In genomic region chr17:49784636-49785035, GRCh38 we compare ENCODE assay signal across 23 cellular contexts.
"Had no signal": no experiment of that assay in that cellular context is flagged by ENCODE, and none has a peak within 500 bp of the region (broad histone marks: within the 10 kb centered on the region; RNA-seq: fewer than 3 reads in every experiment).

No MANE protein-coding gene starts in this region.

- H3K9me3 Mint-ChIP-seq: activated naive CD8-positive, alpha-beta T cell treated with anti-CD3 and anti-CD28 coated beads for 36 hours; activated T-cell treated with anti-CD3 and anti-CD28 coated beads, Interleukin-2, amount 50 U/mL, for 24 hours; activated T-helper 17 cell treated with anti-CD3 and anti-CD28 coated beads, Interleukin-2, amount 50 U/mL, for 72 hours; natural killer cell treated with Interleukin-12 subunit alpha and Interleukin-12 subunit beta and Interleukin-15 and Interleukin-18, amount 100 ng/mL, for 72 hours; stimulated activated naive B cell treated with anti-CD40 and anti-IgM and Interleukin-4, amounts not matched to agents 10 μg/mL and 1 μg/mL and 100 μg/mL, for 72 hours; T-cell had no signal

- H3K36me3 ChIP-seq: thoracic aorta, upper lobe of left lung had no signal

- H3K4me3 Mint-ChIP-seq: activated naive CD8-positive, alpha-beta T cell treated with anti-CD3 and anti-CD28 coated beads for 36 hours; activated T-cell treated with anti-CD3 and anti-CD28 coated beads, Interleukin-2, amount 50 U/mL, for 24 hours; activated T-helper 17 cell treated with anti-CD3 and anti-CD28 coated beads, Interleukin-2, amount 50 U/mL, for 72 hours; memory B cell; natural killer cell treated with Interleukin-12 subunit alpha and Interleukin-12 subunit beta and Interleukin-15 and Interleukin-18, amount 100 ng/mL, for 72 hours; stimulated activated naive B cell treated with anti-CD40 and anti-IgM and Interleukin-4, amounts not matched to agents 10 μg/mL and 1 μg/mL and 100 μg/mL, for 72 hours; T-cell had no signal

- DNase-seq: activated CD4-positive, CD25-positive, alpha-beta regulatory T cell treated with anti-CD3 and anti-CD28 coated beads, Interleukin-2, amount 50 U/mL, for 72 hours; activated CD8-positive, alpha-beta memory T cell treated with anti-CD3 and anti-CD28 coated beads for 24 hours; activated CD8-positive, alpha-beta memory T cell treated with anti-CD3 and anti-CD28 coated beads, Interleukin-2, amount 50 U/mL, for 4 hours; activated naive CD4-positive, alpha-beta T cell; activated naive CD8-positive, alpha-beta T cell treated with anti-CD3 and anti-CD28 coated beads for 36 hours; activated T-cell treated with anti-CD3 and anti-CD28 coated beads, Interleukin-2, amount 50 U/mL, for 24 hours; amniotic stem cell; effector CD4-positive, alpha-beta T cell; foreskin fibroblast; hypothalamus; stimulated activated CD4-positive, alpha-beta T cell treated with anti-CD3 and anti-CD28 coated beads, Interleukin-15, amount 100 ng/mL, for 24 hours; stimulated activated CD4-positive, alpha-beta T cell treated with anti-CD3 and anti-CD28 coated beads, Interleukin-2, amount 100 ng/mL, for 48 hours; stimulated activated CD8-positive, alpha-beta memory T cell treated with anti-CD3 and anti-CD28 coated beads, Interleukin-4, amount 100 ng/mL, for 48 hours; stimulated activated naive B cell treated with anti-CD40 and anti-IgM and Interleukin-4, amounts not matched to agents 10 μg/mL and 1 μg/mL and 100 μg/mL, for 72 hours; T-cell; upper lobe of left lung; WERI-Rb-1 had no signal

- H3K27me3 ChIP-seq: upper lobe of left lung had no signal

- H3K9me3 ChIP-seq: thoracic aorta, upper lobe of left lung had no signal

- H3K27me3 Mint-ChIP-seq: activated naive CD8-positive, alpha-beta T cell treated with anti-CD3 and anti-CD28 coated beads for 36 hours; activated T-cell treated with anti-CD3 and anti-CD28 coated beads, Interleukin-2, amount 50 U/mL, for 24 hours; activated T-helper 17 cell treated with anti-CD3 and anti-CD28 coated beads, Interleukin-2, amount 50 U/mL, for 72 hours; memory B cell; natural killer cell treated with Interleukin-12 subunit alpha and Interleukin-12 subunit beta and Interleukin-15 and Interleukin-18, amount 100 ng/mL, for 72 hours; stimulated activated naive B cell treated with anti-CD40 and anti-IgM and Interleukin-4, amounts not matched to agents 10 μg/mL and 1 μg/mL and 100 μg/mL, for 72 hours; T-cell had no signal

- ATAC-seq: activated T-helper 17 cell treated with anti-CD3 and anti-CD28 coated beads, Interleukin-2, amount 50 U/mL, for 72 hours; natural killer cell treated with Interleukin-12 subunit alpha and Interleukin-12 subunit beta and Interleukin-15 and Interleukin-18, amount 100 ng/mL, for 72 hours; sciatic nerve; stimulated activated naive B cell treated with anti-CD40 and anti-IgM and Interleukin-4, amounts not matched to agents 10 μg/mL and 1 μg/mL and 100 μg/mL, for 72 hours; T-cell had no signal

- H3K27ac Mint-ChIP-seq: activated naive CD8-positive, alpha-beta T cell treated with anti-CD3 and anti-CD28 coated beads for 36 hours; activated T-cell treated with anti-CD3 and anti-CD28 coated beads, Interleukin-2, amount 50 U/mL, for 24 hours; memory B cell; natural killer cell treated with Interleukin-12 subunit alpha and Interleukin-12 subunit beta and Interleukin-15 and Interleukin-18, amount 100 ng/mL, for 72 hours; stimulated activated naive B cell treated with anti-CD40 and anti-IgM and Interleukin-4, amounts not matched to agents 10 μg/mL and 1 μg/mL and 100 μg/mL, for 72 hours; T-cell had no signal

- H3K4me3 ChIP-seq: smooth muscle cell, thoracic aorta, upper lobe of left lung had no signal

- H3K27ac ChIP-seq: upper lobe of left lung, WERI-Rb-1 had no signal
